Comparison of ENCODE assay signal across 10 cellular contexts in the genomic region with DNA sequence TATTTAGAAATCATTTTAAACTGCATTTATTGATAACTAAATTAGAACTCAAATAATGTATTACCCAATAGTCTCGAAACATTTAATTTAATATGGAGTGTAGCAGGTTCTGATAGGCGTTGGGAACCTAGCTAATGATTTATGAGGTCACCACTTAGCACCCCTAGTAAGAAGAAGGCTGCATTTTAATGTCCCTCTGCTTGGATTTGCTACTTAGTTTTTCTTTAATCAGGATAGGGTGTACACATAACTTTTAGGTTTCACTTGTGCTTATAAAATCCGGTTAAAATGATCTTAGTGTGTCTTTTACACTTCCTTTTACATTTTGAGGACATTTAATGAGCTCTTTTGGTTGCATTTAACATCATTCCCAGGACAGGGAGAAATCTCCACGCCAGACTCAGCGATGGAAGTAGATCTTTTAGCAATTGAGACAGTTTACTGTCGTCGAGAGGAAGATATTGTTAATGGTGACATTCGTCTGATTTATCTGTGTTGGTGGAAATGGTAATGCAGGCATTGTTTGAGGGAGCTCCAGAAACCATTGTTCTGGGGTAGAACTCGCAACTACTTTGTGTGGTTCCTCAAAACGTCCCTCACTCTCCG. TPM values are rescaled to one million over a fixed set of nuclear protein-coding genes. Genes with fewer than 3 reads are reported as not detected.
DNase-seq lines count a peak whose midpoint lies in the region; ATAC-seq, FAIRE-seq and TF ChIP-seq lines count a peak whose summit lies in the region.
"Had no signal": no experiment of that assay in that cellular context is flagged by ENCODE, and none has a peak within 500 bp of the region (broad histone marks: within the 10 kb centered on the region; RNA-seq: fewer than 3 reads in every experiment).

No MANE protein-coding gene starts in this region.

- TF ChIP-seq POLR2A in A549 (IDR thresholded peaks at IDR 0.05; ENCODE audit: low read length): no peak

- TF ChIP-seq EP300 in A549 (IDR thresholded peaks at IDR 0.05): no peak

- no peaks in the 10 kb centered on the region for H3K9me3 ChIP-seq in A549
- no peaks in the 10 kb centered on the region for H3K9me3 ChIP-seq in SJSA1 (replicated peaks)
- peaks cover 15% of the 10 kb centered on the region for H3K9me3 ChIP-seq in effector memory CD4-positive, alpha-beta T cell (ENCODE audit: control insufficient read depth, low read length)

- POLR2A ChIA-PET in A549 (lab: Yijun Ruan, JAX): no interaction called here

- 2% methylated on average over 11 of the region's 11 CpGs for WGBS in A549 (ENCODE audit: missing lambda C conversion rate)

- peak overlapping the region; percentile 96 to 98 for H3K27ac ChIP-seq in A549
- H3K27ac ChIP-seq in SJSA1: peak overlapping the region; percentile 97
- peak overlapping the region; percentile 95 for H3K27ac ChIP-seq in foreskin keratinocyte
- no peak overlapping the region for H3K27ac ChIP-seq in effector memory CD4-positive, alpha-beta T cell (ENCODE audit: insufficient read depth, low read length, poor library complexity, severe bottlenecking)
- H3K27ac ChIP-seq: body of pancreas had no signal

- H3K27me3 ChIP-seq in SJSA1 (replicated peaks): no peaks in the 10 kb centered on the region
- no peaks in the 10 kb centered on the region for H3K27me3 ChIP-seq in foreskin keratinocyte
- H3K27me3 ChIP-seq in effector memory CD4-positive, alpha-beta T cell (replicated peaks; ENCODE audit: control insufficient read depth, insufficient read depth, low read length, poor library complexity, severe bottlenecking): peaks cover 40% of the 10 kb centered on the region

- peak overlapping the region; percentile 52 for H3K4me3 ChIP-seq in A549
- peak overlapping the region; percentile 96 for H3K4me3 ChIP-seq in SJSA1
- H3K4me3 ChIP-seq in effector memory CD4-positive, alpha-beta T cell (ENCODE audit: insufficient read depth, low read depth, low read length, poor library complexity, severe bottlenecking): no peak overlapping the region
- H3K4me3 ChIP-seq: body of pancreas had no signal

- H3K4me1 ChIP-seq in A549 (peaks cover 22% of the 10 kb centered on the region; the same call in 2 of the 3 replicates), SJSA1 (replicated peaks) (peaks cover 45% of the 10 kb centered on the region), foreskin keratinocyte (peaks cover 28% of the 10 kb centered on the region)
- peaks cover 27% of the 10 kb centered on the region for H3K4me1 ChIP-seq in effector memory CD4-positive, alpha-beta T cell (ENCODE audit: control insufficient read depth, insufficient read depth, low read length, poor library complexity, severe bottlenecking)

- TF ChIP-seq CTCF in A549 (IDR thresholded peaks at IDR 0.05): no peak
- no peak for TF ChIP-seq CTCF in foreskin keratinocyte (conservative IDR thresholded peaks at IDR 0.05)

- H3K4me2 ChIP-seq in A549: peak overlapping the region; percentile 88

- no peak for FAIRE-seq in A549 (lab: Jason Lieb, UNC)

- no peak for DNase-seq in A549 (ENCODE audit: low read depth in 1 of 2, low spot score in 1 of 2)
- DNase-seq in ELR (ENCODE audit: low read depth): peak; percentile 56
- DNase-seq in SJSA1 (ENCODE audit: low read depth in 1 of 2, low spot score in 2 of 2): peak in 1 of 2 experiments; percentile 72
- DNase-seq in foreskin keratinocyte: no peak
- no peak for DNase-seq in HuH-7.5 (ENCODE audit: low spot score)
- DNase-seq in effector memory CD4-positive, alpha-beta T cell: no peak
- DNase-seq in SW480 (ENCODE audit: low spot score): no peak
- DNase-seq: body of pancreas had no signal

- H3K36me3 ChIP-seq in SJSA1: peaks cover 88% of the 10 kb centered on the region
- H3K36me3 ChIP-seq in effector memory CD4-positive, alpha-beta T cell (ENCODE audit: control insufficient read depth, insufficient read depth, low read length): no peaks in the 10 kb centered on the region

- CTCF ChIA-PET in A549 (lab: Yijun Ruan, JAX): interaction anchor here (1.5 to 1.6 kb wide), 2 partner anchors 12 to 1159 kb away, joined by 4 to 6 read pairs; no protein-coding TSS in a partner anchor

- no peak for TF ChIP-seq RAD21 in A549 (conservative IDR thresholded peaks at IDR 0.05 in 1 of 2, IDR thresholded peaks at IDR 0.05 in 1 of 2)

- no peak for ATAC-seq in A549
- no peak for ATAC-seq in foreskin keratinocyte
- no peak for ATAC-seq in GM19455 (IDR thresholded peaks at IDR 0.05; ENCODE audit: unreplicated experiment)
- ATAC-seq: body of pancreas, sciatic nerve had no signal

TF ChIP-seq in A549, 52 proteins besides CTCF, POLR2A, EP300 and RAD21:
- TF ChIP-seq HDAC2 (IDR thresholded peaks at IDR 0.05) (no peak), ZNF302 (CRISPR knock-in tag; IDR thresholded peaks at IDR 0.05) (no peak), GATA3 (IDR thresholded peaks at IDR 0.05; ENCODE audit: borderline replicate concordance) (no peak), NFE2L2 (conservative IDR thresholded peaks at IDR 0.05; ENCODE audit: low read length) (no peak), HOXA7 (CRISPR knock-in tag; IDR thresholded peaks at IDR 0.05) (no peak)

RNA-seq across cellular contexts. Expression of a gene that starts 5.6 kb away (rescaled TPM):
- polyA plus RNA-seq in A549 (2011; rRNA removed) (10.8 and 13.1 TPM in 2 replicates), A549 (2017; fragmentation: RNase III; extraction: RNeasy Plus Mini Kit Qiagen cat#74134 plus additional on column Dnase treatment) (26.0 to 31.4 TPM (median 26.9 TPM) in 3 replicates), foreskin keratinocyte (26.0 and 30.9 TPM in 2 replicates)
- polyA plus RNA-seq in A549 (2012; cell fraction: cytosol; rRNA removed): 17.4 and 22.2 TPM in 2 replicates
- 21.1 and 32.8 TPM in 2 replicates for polyA plus RNA-seq in A549 (2012; cell fraction: nucleus; rRNA removed)
- 8.5 and 10.3 TPM in 2 replicates for polyA minus RNA-seq in A549 (2011; rRNA and poly(A)+ RNA removed)
- total RNA-seq in SJSA1 (2014; rRNA removed; shearing (Covaris generic)): 5.8 and 10.2 TPM in 2 replicates
- 35.2 and 37.0 TPM in 2 replicates for total RNA-seq in foreskin keratinocyte
- total RNA-seq: body of pancreas had no signal
